12 cellular contexts compared by ENCODE assay signal in genomic region chr7:94701555-94701973, GRCh38. TPM values are rescaled to one million over a fixed set of nuclear protein-coding genes. Genes with fewer than 3 reads are reported as not detected.
A peak's percentile ranks its signal among the peaks of the same experiment; 100 is the strongest.
DNase-seq lines count a peak whose midpoint lies in the region; ATAC-seq, FAIRE-seq and TF ChIP-seq lines count a peak whose summit lies in the region.
"Had no signal": no experiment of that assay in that cellular context is flagged by ENCODE, and none has a peak within 500 bp of the region (broad histone marks: within the 10 kb centered on the region; RNA-seq: fewer than 3 reads in every experiment).

No MANE protein-coding gene starts in this region.

- DNase-seq in H54 (ENCODE audit: insufficient read length, low spot score) (peak; percentile 19), SJCRH30 (peak; percentile 57 to 88), fibroblast of the aortic adventitia (ENCODE audit: low read depth) (peak; percentile 30), osteocyte (ENCODE audit: extremely low spot score, unreplicated experiment) (no peak), aorta (no peak)
- DNase-seq in activated naive CD4-positive, alpha-beta T cell treated with anti-CD3 and anti-CD28 coated beads, Interleukin-2, amount 50 U/mL, for 16 hours, result no peak
- DNase-seq in activated CD4-positive, alpha-beta T cell treated with anti-CD3 and anti-CD28 coated beads for 48 hours, result no peak
- no peak for DNase-seq in activated CD8-positive, alpha-beta T cell treated with anti-CD3 and anti-CD28 coated beads for 36 hours
- DNase-seq: DND-41, left ventricle myocardium superior, NCI-H2171 treated with DMSO at 0.1 percent for 48 hours had no signal

- TF ChIP-seq CTCF in fibroblast of the aortic adventitia (IDR thresholded peaks at IDR 0.05; ENCODE audit: insufficient read depth, low read length) (no peak), osteocyte (IDR thresholded peaks at IDR 0.05) (no peak)
- TF ChIP-seq CTCF in activated CD8-positive, alpha-beta T cell treated with anti-CD3 and anti-CD28 coated beads for 36 hours (IDR thresholded peaks at IDR 0.05), result no peak

- no peaks in the 10 kb centered on the region for H3K36me3 Mint-ChIP-seq in osteocyte (ENCODE audit: unreplicated experiment)
- H3K36me3 Mint-ChIP-seq in activated CD8-positive, alpha-beta T cell treated with anti-CD3 and anti-CD28 coated beads for 36 hours (ENCODE audit: low read depth), result no peaks in the 10 kb centered on the region

- H3K27me3 ChIP-seq in SJCRH30, result no peaks in the 10 kb centered on the region
- H3K27me3 ChIP-seq in aorta (ENCODE audit: control insufficient read depth in 1 of 2, insufficient read depth in 2 of 2, low read length in 1 of 2), result no peaks in the 10 kb centered on the region

- H3K4me3 Mint-ChIP-seq in osteocyte (ENCODE audit: unreplicated experiment), result no peak overlapping the region
- no peak overlapping the region for H3K4me3 Mint-ChIP-seq in activated CD8-positive, alpha-beta T cell treated with anti-CD3 and anti-CD28 coated beads for 36 hours

- H3K9me3 ChIP-seq in SJCRH30 (replicated peaks) (peaks cover 9% of the 10 kb centered on the region; the same call in 1 of the 2 replicates), aorta (ENCODE audit: control insufficient read depth, low read length) (no peaks in the 10 kb centered on the region)

- ATAC-seq in activated CD8-positive, alpha-beta T cell treated with anti-CD3 and anti-CD28 coated beads for 36 hours, result no peak
- ATAC-seq in aorta (ENCODE audit: low FRiP score), result no peak
- ATAC-seq: left ventricle myocardium superior had no signal

- H3K9me3 Mint-ChIP-seq in osteocyte (ENCODE audit: unreplicated experiment), result no peaks in the 10 kb centered on the region
- no peaks in the 10 kb centered on the region for H3K9me3 Mint-ChIP-seq in activated CD8-positive, alpha-beta T cell treated with anti-CD3 and anti-CD28 coated beads for 36 hours

- CTCF ChIA-PET in activated CD8-positive, alpha-beta T cell treated with anti-CD3 and anti-CD28 coated beads for 36 hours (lab: Charles Lee), result no interaction called here

- no peaks in the 10 kb centered on the region for H3K27me3 Mint-ChIP-seq in osteocyte (ENCODE audit: unreplicated experiment)
- peaks cover 10% of the 10 kb centered on the region for H3K27me3 Mint-ChIP-seq in activated CD8-positive, alpha-beta T cell treated with anti-CD3 and anti-CD28 coated beads for 36 hours

- H3K4me1 ChIP-seq in SJCRH30 (peaks cover 46% of the 10 kb centered on the region), aorta (ENCODE audit: control insufficient read depth in 1 of 2, insufficient read depth in 2 of 2, low read length in 2 of 2) (no peaks in the 10 kb centered on the region)

- H3K27ac ChIP-seq in SJCRH30 (peak overlapping the region; percentile 77), aorta (ENCODE audit: low read depth in 1 of 2, low read length in 2 of 2) (no peak overlapping the region)

- TF ChIP-seq POLR2A in H54 (IDR thresholded peaks at IDR 0.05; ENCODE audit: low read depth, low read length), result no peak

- peak; percentile 82 for FAIRE-seq in H54 (lab: Jason Lieb, UNC)
- FAIRE-seq: colon had no signal

- no peak overlapping the region for H3K4me3 ChIP-seq in SJCRH30
- no peak overlapping the region for H3K4me3 ChIP-seq in fibroblast of the aortic adventitia (ENCODE audit: low read depth, low read length)
- H3K4me3 ChIP-seq in aorta (ENCODE audit: low read length in 2 of 2), result no peak overlapping the region

- WGBS in aorta, 2 donors, result 82% methylated on average over 1 of the region's 1 CpG

- peak overlapping the region; percentile 95 for H3K27ac Mint-ChIP-seq in osteocyte (ENCODE audit: unreplicated experiment)
- H3K27ac Mint-ChIP-seq in activated CD8-positive, alpha-beta T cell treated with anti-CD3 and anti-CD28 coated beads for 36 hours, result no peak overlapping the region

- H3K4me1 Mint-ChIP-seq in osteocyte (ENCODE audit: unreplicated experiment), result peaks cover 46% of the 10 kb centered on the region
- H3K4me1 Mint-ChIP-seq in activated CD8-positive, alpha-beta T cell treated with anti-CD3 and anti-CD28 coated beads for 36 hours (ENCODE audit: low read depth), result no peaks in the 10 kb centered on the region

- POLR2A ChIA-PET in activated CD8-positive, alpha-beta T cell treated with anti-CD3 and anti-CD28 coated beads for 36 hours (lab: Charles Lee), result no interaction called here

- intact Hi-C loops in activated CD8-positive, alpha-beta T cell treated with anti-CD3 and anti-CD28 coated beads for 36 hours (cut with micrococcal nuclease), result no loop called here
- intact Hi-C loops in aorta (cut with DNase I), result no loop called here

- H3K36me3 ChIP-seq in SJCRH30, result no peaks in the 10 kb centered on the region
- H3K36me3 ChIP-seq in aorta (ENCODE audit: control insufficient read depth in 1 of 2, insufficient read depth in 2 of 2, low read length in 1 of 2), result no peaks in the 10 kb centered on the region

RNA-seq across cellular contexts. Expression of gene SGCE, which starts 45.6 kb away (rescaled TPM):
- total RNA-seq in SJCRH30 (2014; rRNA removed; shearing (Covaris generic)), result 52.5 and 55.2 TPM in 2 replicates
- 77.4 and 100 TPM in 2 replicates for total RNA-seq in fibroblast of the aortic adventitia (ENCODE audit: low replicate concordance)
- total RNA-seq in osteocyte, result 85.6 and 96.8 TPM in 2 replicates
- total RNA-seq in activated CD8-positive, alpha-beta T cell treated with anti-CD3 and anti-CD28 coated beads for 36 hours, result under 1 TPM in 1 of 2 experiments, not detected in 1; 0.56 TPM
- total RNA-seq in aorta, result 10 to 100 TPM; 72.1 to 84.7 TPM
- polyA plus RNA-seq in aorta, result 100 to 1,000 TPM in 1 of 2 donors, 10 to 100 TPM in 1; 42.2 to 105 TPM

Comparison
In these comparisons a context has a peak if more than half of its experiments do, and no peak if none do; other contexts are left out.
1. DNase-seq: peak in H54 (single experiment), SJCRH30 (2 of 2) and fibroblast of the aortic adventitia (single experiment); none in osteocyte (single experiment), activated naive CD4-positive, alpha-beta T cell treated with anti-CD3 and anti-CD28 coated beads, Interleukin-2, amount 50 U/mL, for 16 hours (single experiment), activated CD4-positive, alpha-beta T cell treated with anti-CD3 and anti-CD28 coated beads for 48 hours (single experiment), activated CD8-positive, alpha-beta T cell treated with anti-CD3 and anti-CD28 coated beads for 36 hours (single experiment) and aorta (0 of 2).
2. RNA of gene SGCE, which starts 45.6 kb away (total RNA-seq): 77.4 to 100 TPM in fibroblast of the aortic adventitia, 85.6 to 96.8 TPM in osteocyte, 72.1 to 84.7 TPM in aorta and 52.5 to 55.2 TPM in SJCRH30; 0.56 TPM in activated CD8-positive, alpha-beta T cell treated with anti-CD3 and anti-CD28 coated beads for 36 hours; every median in the first group is over 10 times any median in the second.